29 cellular contexts compared by ENCODE assay signal in genomic region chr19:2594319-2594718, GRCh38.
DNase-seq lines count a peak whose midpoint lies in the region; ATAC-seq and TF ChIP-seq lines count a peak whose summit lies in the region.
"Had no signal": no experiment of that assay in that cellular context is flagged by ENCODE, and none has a peak within 500 bp of the region (broad histone marks: within the 10 kb centered on the region; RNA-seq: fewer than 3 reads in every experiment).

No MANE protein-coding gene starts in this region.

- intact Hi-C loops in CD4-positive, alpha-beta T cell (cut with DNase I, micrococcal nuclease): no loop called here
- intact Hi-C loops in posterior vena cava (cut with DNase I): no loop called here

- no peak overlapping the region for H4K91ac ChIP-seq in H9 (ENCODE audit: insufficient read length, low read depth, low read length)

- no peaks in the 10 kb centered on the region for H4K20me1 ChIP-seq in H9 (ENCODE audit: control insufficient read depth, insufficient read depth, insufficient read length)

- DNase-seq in CD4-positive, alpha-beta T cell: no peak
- DNase-seq in WTC11 (ENCODE audit: low spot score) (no peak), posterior vena cava (ENCODE audit: low spot score) (peak; percentile 25), T1000 (lab: John Stamatoyannopoulos, UW) (no peak), H9 (no peak), NCI-H510A (lab: John Stamatoyannopoulos, UW) (no peak)
- DNase-seq: activated CD4-positive, alpha-beta T cell treated with anti-CD3 and anti-CD28 coated beads, Interleukin-2, amount 50 U/mL, for 1 hour; activated gamma-delta T cell treated with Interleukin-2 at 50 U/mL for 16 hours; activated naive CD8-positive, alpha-beta T cell treated with anti-CD3 and anti-CD28 coated beads, Interleukin-2, amount 10 ng/mL, durations not matched to agents 7 days and 5 days; activated T-cell treated with anti-CD3 and anti-CD28 coated beads, Interleukin-2, amount 50 U/mL, for 24 hours; AML-193; CD8-positive, alpha-beta memory T cell; DMS 273 treated with DMSO at 0.1 percent for 48 hours; effector CD4-positive, alpha-beta T cell; EL; GOT3; KBM-7; NCI-H1417; NCI-H2029; NCI-H526 treated with DMSO at 0.1 percent for 48 hours; SJCRH30; stimulated activated naive CD4-positive, alpha-beta T cell treated with Interleukin-2 at 50 U/mL for 16 hours; SW 1271 had no signal

- no peaks in the 10 kb centered on the region for H3K36me3 Mint-ChIP-seq in CD4-positive, alpha-beta T cell (ENCODE audit: low read depth)
- H3K36me3 Mint-ChIP-seq in IgD-negative memory B cell: peaks cover 6% of the 10 kb centered on the region
- H3K36me3 Mint-ChIP-seq in WTC11: peaks cover 6% of the 10 kb centered on the region
- H3K36me3 Mint-ChIP-seq in H9 (ENCODE audit: insufficient read depth in 1 of 3, low read depth in 3 of 3): no peaks in the 10 kb centered on the region
- H3K36me3 Mint-ChIP-seq: CD8-positive, alpha-beta memory T cell had no signal

- H3K27ac ChIP-seq in CD4-positive, alpha-beta T cell (ENCODE audit: low read depth, low read length): no peak overlapping the region
- no peak overlapping the region for H3K27ac ChIP-seq in H9 (ENCODE audit: insufficient read length, low read depth, low read length)
- H3K27ac ChIP-seq: A549, hepatocyte, SJCRH30, skin epidermis had no signal

- no peaks in the 10 kb centered on the region for H3K27me3 Mint-ChIP-seq in CD4-positive, alpha-beta T cell
- H3K27me3 Mint-ChIP-seq in IgD-negative memory B cell (peaks cover 3% of the 10 kb centered on the region), WTC11 (ENCODE audit: low read depth) (no peaks in the 10 kb centered on the region; the same call in 1 of the 2 replicates), H9 (ENCODE audit: low read depth) (peaks cover 11% of the 10 kb centered on the region)

- H3K4me2 ChIP-seq in H9 (ENCODE audit: insufficient read depth, insufficient read length, low read length): no peak overlapping the region
- H3K4me2 ChIP-seq: A549, hepatocyte had no signal

- H3T11ph ChIP-seq in H9 (ENCODE audit: low read length): no peak overlapping the region

- no peaks in the 10 kb centered on the region for H3K79me1 ChIP-seq in H9 (ENCODE audit: insufficient read depth, low read depth, low read length, poor library complexity, severe bottlenecking)

- H4K5ac ChIP-seq in H9 (ENCODE audit: insufficient read length, low read depth, low read length): no peak overlapping the region

- H3K9ac ChIP-seq in H9 (ENCODE audit: extremely low read depth, insufficient read length, low read length): no peak overlapping the region

- H3K4me3 Mint-ChIP-seq in CD4-positive, alpha-beta T cell: no peak overlapping the region
- H3K4me3 Mint-ChIP-seq in IgD-negative memory B cell (peak overlapping the region; percentile 11 to 38 (median 20)), WTC11 (no peak overlapping the region), H9 (no peak overlapping the region)
- H3K4me3 Mint-ChIP-seq: activated naive CD8-positive, alpha-beta T cell treated with anti-CD3 and anti-CD28 coated beads, Interleukin-2, amount 10 ng/mL, durations not matched to agents 7 days and 5 days; activated T-cell treated with anti-CD3 and anti-CD28 coated beads, Interleukin-2, amount 50 U/mL, for 24 hours; CD8-positive, alpha-beta memory T cell; nephron had no signal

- no peak overlapping the region for H3K14ac ChIP-seq in H9 (ENCODE audit: insufficient read depth, low read length)

- H3K23ac ChIP-seq in H9 (ENCODE audit: insufficient read length, low read depth, low read length): no peak overlapping the region

- no peak for ATAC-seq in CD4-positive, alpha-beta T cell (ENCODE audit: poor library complexity)
- ATAC-seq in WTC11 (no peak), HG02759 (IDR thresholded peaks at IDR 0.05; ENCODE audit: unreplicated experiment) (no peak)
- ATAC-seq: A549 had no signal

- no peak overlapping the region for H3K56ac ChIP-seq in H9 (ENCODE audit: insufficient read length, low read depth, low read length)

- H3K4ac ChIP-seq in H9 (ENCODE audit: low read depth, low read length): no peak overlapping the region

- no peak overlapping the region for H2BK12ac ChIP-seq in H9 (ENCODE audit: insufficient read length, low read depth, low read length)

- H2AK5ac ChIP-seq in H9 (ENCODE audit: insufficient read length, low read length): no peak overlapping the region

- no peak overlapping the region for H2BK15ac ChIP-seq in H9 (ENCODE audit: low read depth, low read length)

- POLR2A ChIA-PET in CD4-positive, alpha-beta T cell (lab: Charles Lee): no interaction called here
- POLR2A ChIA-PET in WTC11 (lab: Charles Lee): interaction anchor here (1.3 kb wide), 1 partner anchor 116 kb away, joined by 3 read pairs; no protein-coding TSS in a partner anchor

- H4K8ac ChIP-seq in H9 (replicated peaks; ENCODE audit: insufficient read length, low read depth, low read length): no peak overlapping the region

- no peaks in the 10 kb centered on the region for H3K23me2 ChIP-seq in H9 (ENCODE audit: insufficient read length, low read depth, low read length, poor library complexity, severe bottlenecking)

- H2BK5ac ChIP-seq in H9 (ENCODE audit: insufficient read length, low read length): no peak overlapping the region

- H2BK20ac ChIP-seq in H9 (ENCODE audit: low read depth, low read length, poor library complexity, severe bottlenecking): no peak overlapping the region

- peaks cover 9% of the 10 kb centered on the region for H3K4me1 Mint-ChIP-seq in CD4-positive, alpha-beta T cell (ENCODE audit: low read depth)
- H3K4me1 Mint-ChIP-seq in IgD-negative memory B cell (peaks cover 27 to 40% (median 37%) of the 10 kb centered on the region in 3 donors), WTC11 (peaks cover 16% of the 10 kb centered on the region), H9 (peaks cover 10 to 19% of the 10 kb centered on the region in 2 experiments)

- no peak for TF ChIP-seq CTCF in CD4-positive, alpha-beta T cell (IDR thresholded peaks at IDR 0.05)
- TF ChIP-seq CTCF in WTC11 (IDR thresholded peaks at IDR 0.05) (no peak), H9 (conservative IDR thresholded peaks at IDR 0.05) (no peak)

- no peaks in the 10 kb centered on the region; the same call in 1 of the 2 replicates for H3K4me1 ChIP-seq in H9 (ENCODE audit: insufficient read depth, low read length)
- H3K4me1 ChIP-seq: SJCRH30 had no signal

- H3K27me3 ChIP-seq in CD4-positive, alpha-beta T cell (ENCODE audit: control insufficient read depth, insufficient read depth, low read length): no peaks in the 10 kb centered on the region
- no peaks in the 10 kb centered on the region for H3K27me3 ChIP-seq in H9 (ENCODE audit: insufficient read depth, low read length)
- H3K27me3 ChIP-seq: hepatocyte, SJCRH30 had no signal

- H3K79me2 ChIP-seq in H9 (ENCODE audit: insufficient read depth, low read length): no peaks in the 10 kb centered on the region
- H3K79me2 ChIP-seq: hepatocyte had no signal

- H3K18ac ChIP-seq in H9 (ENCODE audit: insufficient read length, low read depth, low read length): no peak overlapping the region

- H2AFZ ChIP-seq in H9 (ENCODE audit: low read length): no peak overlapping the region
- H2AFZ ChIP-seq: hepatocyte had no signal

- no peaks in the 10 kb centered on the region for H3K9me3 ChIP-seq in CD4-positive, alpha-beta T cell (ENCODE audit: control insufficient read depth, low read length)
- H3K9me3 ChIP-seq in H9 (ENCODE audit: control insufficient read depth, low read depth, low read length): no peaks in the 10 kb centered on the region
- H3K9me3 ChIP-seq: A549, SJCRH30 had no signal

- H2BK120ac ChIP-seq in H9 (ENCODE audit: low read depth, low read length, poor library complexity, severe bottlenecking): no peak overlapping the region

- WGBS in H9 (ENCODE audit: extremely low coverage, insufficient read length, low lambda C conversion rate): no CpG with 5 or more reads among the region's 7 CpGs

- CTCF ChIA-PET in CD4-positive, alpha-beta T cell (lab: Charles Lee): no interaction called here
- CTCF ChIA-PET in WTC11 (lab: Charles Lee): no interaction called here

- no peaks in the 10 kb centered on the region for H3K9me3 Mint-ChIP-seq in CD4-positive, alpha-beta T cell
- no peaks in the 10 kb centered on the region for H3K9me3 Mint-ChIP-seq in IgD-negative memory B cell
- H3K9me3 Mint-ChIP-seq in WTC11: peaks cover 9% of the 10 kb centered on the region
- H3K9me3 Mint-ChIP-seq in H9: peaks cover 0 to 5% of the 10 kb centered on the region in 2 experiments; a peak in 2 of 5 replicates
- H3K9me3 Mint-ChIP-seq: activated T-cell treated with anti-CD3 and anti-CD28 coated beads, Interleukin-2, amount 50 U/mL, for 24 hours; CD8-positive, alpha-beta memory T cell; nephron had no signal

- H3K27ac Mint-ChIP-seq in CD4-positive, alpha-beta T cell: peak overlapping the region; percentile 22
- H3K27ac Mint-ChIP-seq in IgD-negative memory B cell (peak overlapping the region; percentile 2 to 67 (median 60)), WTC11 (peak overlapping the region; percentile 6; the same call in 1 of the 2 replicates), H9 (peak overlapping the region in 1 of 3 experiments; percentile 59; a peak in 1 of 7 replicates)
- H3K27ac Mint-ChIP-seq: activated naive CD8-positive, alpha-beta T cell treated with anti-CD3 and anti-CD28 coated beads, Interleukin-2, amount 10 ng/mL, durations not matched to agents 7 days and 5 days; activated T-cell treated with anti-CD3 and anti-CD28 coated beads, Interleukin-2, amount 50 U/mL, for 24 hours; nephron had no signal

TF ChIP-seq in WTC11, 78 proteins besides CTCF, POLR2A, EP300 and RAD21 (continues in another document):
- no peak for TF ChIP-seq FOXJ3 (CRISPR knock-in tag; IDR thresholded peaks at IDR 0.05; ENCODE audit: borderline replicate concordance)
- no peak for TF ChIP-seq ZSCAN18 (CRISPR knock-in tag; IDR thresholded peaks at IDR 0.05)
- TF ChIP-seq IRF2 (CRISPR knock-in tag; IDR thresholded peaks at IDR 0.05; ENCODE audit: borderline replicate concordance, low read depth): no peak
- no peak for TF ChIP-seq SMAD3 (CRISPR knock-in tag; IDR thresholded peaks at IDR 0.05; ENCODE audit: borderline replicate concordance)

Comparison
In these comparisons a context has a peak if more than half of its experiments do, and no peak if none do; other contexts are left out.
1. H3K4me3 Mint-ChIP-seq: peak in IgD-negative memory B cell (4 of 4); none in CD4-positive, alpha-beta T cell (single experiment), WTC11 (single experiment) and H9 (0 of 2).